7 cellular contexts compared by ENCODE assay signal in genomic region chr16:72066747-72067146, GRCh38. TPM values are rescaled to one million over a fixed set of nuclear protein-coding genes. Genes with fewer than 3 reads are reported as not detected.
DNase-seq lines count a peak whose midpoint lies in the region; ATAC-seq and TF ChIP-seq lines count a peak whose summit lies in the region.

No MANE protein-coding gene starts in this region.

- H3K27ac ChIP-seq in HEK293 (ENCODE audit: extremely low read depth, low read depth, low read length): no peak overlapping the region

- no peaks in the 10 kb centered on the region for H3K9me3 Mint-ChIP-seq in naive B cell

- no peaks in the 10 kb centered on the region for H3K27me3 Mint-ChIP-seq in naive B cell

- no peak for TF ChIP-seq POLR2A in erythroblast (IDR thresholded peaks at IDR 0.05; ENCODE audit: low read length)

- H3K36me3 Mint-ChIP-seq in naive B cell: no peaks in the 10 kb centered on the region

- H3K4me3 Mint-ChIP-seq in naive B cell: no peak overlapping the region

- peak; percentile 26; the same call in 1 of the 2 replicates for TF ChIP-seq CTCF in HEK293 (tag by site-specific recombination; IDR thresholded peaks at IDR 0.05)

- H3K9me3 ChIP-seq in HEK293 (ENCODE audit: control insufficient read depth, insufficient read depth, low read depth, low read length): no peaks in the 10 kb centered on the region

- H3K4me1 Mint-ChIP-seq in naive B cell: peaks cover 0 to 11% (median 0%) of the 10 kb centered on the region in 3 donors

- no peaks in the 10 kb centered on the region for H3K4me1 ChIP-seq in HEK293 (ENCODE audit: control insufficient read depth, insufficient read depth, low read length)

- DNase-seq in EH (ENCODE audit: low read depth): peak; percentile 46
- peak; percentile 66 for DNase-seq in RKO (ENCODE audit: low spot score)
- DNase-seq in erythroblast (lab: John Stamatoyannopoulos, UW): peak; percentile 67 to 74
- peak; percentile 12 for DNase-seq in naive B cell
- DNase-seq in stimulated activated CD4-positive, alpha-beta T cell treated with anti-CD3 and anti-CD28 coated beads, Interleukin-12 subunit alpha, Interleukin-12 subunit beta, amount 100 ng/mL, for 4 hours: no peak
- DNase-seq in NCI-H446 treated with DMSO at 0.1 percent for 48 hours (lab: John Stamatoyannopoulos, UW): no peak

- no peak overlapping the region for H3K4me3 ChIP-seq in HEK293 (ENCODE audit: low read depth, low read length)

- H3K27ac Mint-ChIP-seq in naive B cell: peak overlapping the region in 1 of 6 donors; percentile 61

- POLR2A ChIA-PET in HEK293 (lab: Yijun Ruan, JAX): no interaction called here

- H3K36me3 ChIP-seq in HEK293 (ENCODE audit: control insufficient read depth in 2 of 2, insufficient read depth in 1 of 2, low read length in 2 of 2): no peaks in the 10 kb centered on the region

- ATAC-seq in naive B cell (ENCODE audit: low read depth in 2 of 2): peak in 1 of 2 donors; percentile 40

- CTCF ChIA-PET in HEK293 (lab: Yijun Ruan, JAX): interaction anchor here (0.6 to 1.8 kb wide), 12 partner anchors 9 to 479 kb away, joined by 3 to 9 read pairs (median 4); partner anchors contain the start of genes DHX38 and TXNL4B

TF ChIP-seq in HEK293, 187 proteins besides CTCF, POLR2A, EP300 and RAD21:
- TF ChIP-seq ZNF548 (tag by site-specific recombination; IDR thresholded peaks at IDR 0.05) (no peak), ZNF654 (tag by site-specific recombination; IDR thresholded peaks at IDR 0.05; ENCODE audit: low read depth) (peak; percentile 66), ZSCAN16 (tag by site-specific recombination; IDR thresholded peaks at IDR 0.05) (no peak)

RNA-seq across cellular contexts. Expression of gene HPR, which starts 3.7 kb away (rescaled TPM):
- polyA plus RNA-seq in naive B cell (ENCODE audit: low read depth in 6 of 6): not detected

RNA-seq across cellular contexts. Expression of gene HP, which starts 12.4 kb away (rescaled TPM):
- polyA plus RNA-seq in naive B cell (ENCODE audit: low read depth in 6 of 6): under 1 TPM in 2 of 6 donors, not detected in 4; 0.38 to 0.53 TPM

RNA-seq across cellular contexts. Expression of gene TXNL4B, which starts 26.7 kb away (rescaled TPM):
- polyA plus RNA-seq in naive B cell (ENCODE audit: low read depth in 6 of 6): 10 to 100 TPM; 11.1 to 19.8 (median 16.0) TPM

RNA-seq across cellular contexts. Expression of gene DHX38, which starts 26.9 kb away (rescaled TPM):
- polyA plus RNA-seq in naive B cell (ENCODE audit: low read depth in 6 of 6): 10 to 100 TPM; 15.3 to 29.6 (median 20.1) TPM

RNA-seq across cellular contexts. Expression of gene DHODH, which starts 58.2 kb away (rescaled TPM):
- polyA plus RNA-seq in naive B cell (ENCODE audit: low read depth in 6 of 6): 10 to 100 TPM in 2 of 6 donors, 1 to 10 TPM in 4; 4.3 to 13.0 (median 9.0) TPM

Comparison
In these comparisons a context has a peak if more than half of its experiments do, and no peak if none do; other contexts are left out.
1. DNase-seq: peak in EH (single experiment), RKO (single experiment), erythroblast (2 of 2) and naive B cell (single experiment); none in stimulated activated CD4-positive, alpha-beta T cell treated with anti-CD3 and anti-CD28 coated beads, Interleukin-12 subunit alpha, Interleukin-12 subunit beta, amount 100 ng/mL, for 4 hours (single experiment) and NCI-H446 treated with DMSO at 0.1 percent for 48 hours (single experiment).